ENCODE assay signal across 12 cellular contexts in genomic region chr16:87791295-87792204, GRCh38. TPM values are rescaled to one million over a fixed set of nuclear protein-coding genes. Genes with fewer than 3 reads are reported as not detected.
DNase-seq lines count a peak whose midpoint lies in the region; ATAC-seq and TF ChIP-seq lines count a peak whose summit lies in the region.
"Had no signal": no experiment of that assay in that cellular context is flagged by ENCODE, and none has a peak within 500 bp of the region (broad histone marks: within the 10 kb centered on the region; RNA-seq: fewer than 3 reads in every experiment).

No MANE protein-coding gene starts in this region.

- CTCF ChIA-PET in OCI-LY7 (lab: Charles Lee; ENCODE audit: unreplicated experiment), result no interaction called here

- POLR2A ChIA-PET in OCI-LY7 (lab: Charles Lee), result interaction anchor here (0.7 to 3.8 kb wide), 3 partner anchors 11 to 59 kb away, joined by 3 to 16 read pairs (median 4); no protein-coding TSS in a partner anchor

- H3K36me3 Mint-ChIP-seq in neural progenitor cell (no peaks in the 10 kb centered on the region), immature natural killer cell (no peaks in the 10 kb centered on the region)
- H3K36me3 Mint-ChIP-seq: activated naive CD8-positive, alpha-beta T cell had no signal

- H3K9me3 ChIP-seq in right cardiac atrium (ENCODE audit: control insufficient read depth, low read length), result no peaks in the 10 kb centered on the region
- H3K9me3 ChIP-seq in heart left ventricle, result no peaks in the 10 kb centered on the region
- no peaks in the 10 kb centered on the region for H3K9me3 ChIP-seq in esophagus (ENCODE audit: control insufficient read depth in 2 of 2, insufficient read depth in 1 of 2, low read depth in 1 of 2, low read length in 1 of 2)
- H3K9me3 ChIP-seq in neural progenitor cell (ENCODE audit: low read depth), result no peaks in the 10 kb centered on the region
- H3K9me3 ChIP-seq in vagina, result no peaks in the 10 kb centered on the region
- no peaks in the 10 kb centered on the region for H3K9me3 ChIP-seq in OCI-LY7 (ENCODE audit: low read length)

- H3K9me2 ChIP-seq in OCI-LY7 (ENCODE audit: insufficient read depth, low read length), result no peaks in the 10 kb centered on the region

- DNase-seq in right cardiac atrium (no peak), heart left ventricle (no peak), neural progenitor cell (ENCODE audit: low spot score) (peak; percentile 24), vagina (ENCODE audit: extremely low spot score in 2 of 2) (no peak), immature natural killer cell (no peak), OCI-LY7 (ENCODE audit: low spot score) (no peak)
- DNase-seq: KBM-7; NCI-H146; stimulated activated CD4-positive, alpha-beta T cell treated with anti-CD3 and anti-CD28 coated beads, Interleukin-12 subunit alpha, Interleukin-12 subunit beta, amount 100 ng/mL, for 4 hours had no signal

- H3K4me1 ChIP-seq in right cardiac atrium (ENCODE audit: control insufficient read depth, insufficient read depth, low read length) (no peaks in the 10 kb centered on the region), heart left ventricle (peaks cover 0 to 9% (median 0%) of the 10 kb centered on the region in 12 donors), esophagus (ENCODE audit: control insufficient read depth in 2 of 2, insufficient read depth in 2 of 2, low read length in 1 of 2) (peaks cover 4% of the 10 kb centered on the region in 2 donors), neural progenitor cell (no peaks in the 10 kb centered on the region), vagina (peaks cover 5% of the 10 kb centered on the region), OCI-LY7 (ENCODE audit: insufficient read depth, low read length, poor library complexity, severe bottlenecking) (no peaks in the 10 kb centered on the region)

- H3K27me3 ChIP-seq in right cardiac atrium (ENCODE audit: control insufficient read depth, insufficient read depth) (no peaks in the 10 kb centered on the region), heart left ventricle (no peaks in the 10 kb centered on the region), esophagus (ENCODE audit: control insufficient read depth in 1 of 2, insufficient read depth in 2 of 2, low read length in 2 of 2) (no peaks in the 10 kb centered on the region), neural progenitor cell (no peaks in the 10 kb centered on the region), vagina (no peaks in the 10 kb centered on the region)

- TF ChIP-seq CTCF in heart left ventricle (IDR thresholded peaks at IDR 0.05), result no peak
- peak; percentile 19 for TF ChIP-seq CTCF in neural progenitor cell (IDR thresholded peaks at IDR 0.05)
- no peak for TF ChIP-seq CTCF in vagina (IDR thresholded peaks at IDR 0.05)
- TF ChIP-seq CTCF in OCI-LY7 (conservative IDR thresholded peaks at IDR 0.05; ENCODE audit: low read length), result no peak

- H3K36me3 ChIP-seq in heart left ventricle (no peaks in the 10 kb centered on the region), esophagus (ENCODE audit: control insufficient read depth in 2 of 2, insufficient read depth in 2 of 2, low read length in 1 of 2) (no peaks in the 10 kb centered on the region), neural progenitor cell (no peaks in the 10 kb centered on the region), vagina (no peaks in the 10 kb centered on the region), OCI-LY7 (ENCODE audit: insufficient read depth, low read length) (no peaks in the 10 kb centered on the region)

- H3K27ac Mint-ChIP-seq in neural progenitor cell (peak overlapping the region; percentile 17), immature natural killer cell (no peak overlapping the region)
- H3K27ac Mint-ChIP-seq: activated naive CD8-positive, alpha-beta T cell had no signal

- H3K27me3 Mint-ChIP-seq in neural progenitor cell (ENCODE audit: insufficient read depth, low read depth) (peaks cover 6% of the 10 kb centered on the region), immature natural killer cell (ENCODE audit: low read depth in 3 of 3) (peaks cover 0 to 6% (median 0%) of the 10 kb centered on the region in 3 donors)
- H3K27me3 Mint-ChIP-seq: activated naive CD8-positive, alpha-beta T cell had no signal

- TF ChIP-seq POLR2A in heart left ventricle (IDR thresholded peaks at IDR 0.05), result no peak
- TF ChIP-seq POLR2A in vagina (IDR thresholded peaks at IDR 0.05), result no peak

- H2AFZ ChIP-seq in neural progenitor cell (replicated peaks), result no peak overlapping the region
- no peak overlapping the region for H2AFZ ChIP-seq in OCI-LY7 (ENCODE audit: low read length)

- ATAC-seq in right cardiac atrium (peak; percentile 27 to 30), heart left ventricle (no peak), GM21526 (IDR thresholded peaks at IDR 0.05; ENCODE audit: low FRiP score, unreplicated experiment) (no peak)

- H3K4me3 ChIP-seq in right cardiac atrium (ENCODE audit: low read length) (no peak overlapping the region), heart left ventricle (no peak overlapping the region), esophagus (ENCODE audit: low read depth in 1 of 2, low read length in 2 of 2) (no peak overlapping the region), neural progenitor cell (no peak overlapping the region), vagina (no peak overlapping the region), OCI-LY7 (ENCODE audit: low read depth, low read length, poor library complexity, severe bottlenecking) (no peak overlapping the region)

- H3K27ac ChIP-seq in right cardiac atrium (ENCODE audit: low read length), result no peak overlapping the region
- peak overlapping the region in 4 of 12 donors; percentile 5 to 80 (median 46) for H3K27ac ChIP-seq in heart left ventricle
- peak overlapping the region; percentile 78 to 86 for H3K27ac ChIP-seq in esophagus (ENCODE audit: low read depth in 2 of 2, low read length in 1 of 2)
- no peak overlapping the region for H3K27ac ChIP-seq in neural progenitor cell
- peak overlapping the region; percentile 20 for H3K27ac ChIP-seq in vagina
- no peak overlapping the region for H3K27ac ChIP-seq in OCI-LY7 (ENCODE audit: low read depth, low read length, poor library complexity, severe bottlenecking)

- H3K4me2 ChIP-seq in neural progenitor cell (no peak overlapping the region), OCI-LY7 (ENCODE audit: low read length) (no peak overlapping the region)

- H3K79me2 ChIP-seq in neural progenitor cell (ENCODE audit: low read depth) (no peaks in the 10 kb centered on the region), OCI-LY7 (ENCODE audit: insufficient read depth, low read depth, low read length) (no peaks in the 10 kb centered on the region)

- WGBS in right cardiac atrium, result 70% methylated on average over 32 of the region's 32 CpGs
- 74 to 82% (median 79%) methylated on average over 22 to 32 of the region's 32 CpGs for WGBS in heart left ventricle, 4 donors
- 59 to 71% methylated on average over 30 to 32 of the region's 32 CpGs for WGBS in esophagus, 2 donors

- no TSS peak for BruUV-seq in OCI-LY7 (replicated peaks; lab: Mats Ljungman, UMichigan)

- H3K4me1 Mint-ChIP-seq in neural progenitor cell, result peaks cover 10% of the 10 kb centered on the region
- H3K4me1 Mint-ChIP-seq in immature natural killer cell, result no peaks in the 10 kb centered on the region

- intact Hi-C loops in right cardiac atrium (cut with DNase I), result no loop called here
- intact Hi-C loops in heart left ventricle (cut with DNase I), result no loop called here
- intact Hi-C loops in vagina (cut with DNase I), result no loop called here
- intact Hi-C loops in OCI-LY7 (cut with micrococcal nuclease; ENCODE audit: unreplicated experiment), result no loop called here

- H4K20me1 ChIP-seq in neural progenitor cell (ENCODE audit: low read depth), result no peaks in the 10 kb centered on the region
- H4K20me1 ChIP-seq in OCI-LY7 (ENCODE audit: insufficient read depth, low read length), result no peaks in the 10 kb centered on the region

- H3K4me3 Mint-ChIP-seq in neural progenitor cell, result no peak overlapping the region
- no peak overlapping the region for H3K4me3 Mint-ChIP-seq in immature natural killer cell
- H3K4me3 Mint-ChIP-seq: activated naive CD8-positive, alpha-beta T cell had no signal

- no peak overlapping the region for H3K9ac ChIP-seq in neural progenitor cell

- H3F3A ChIP-seq in neural progenitor cell (ENCODE audit: low read depth), result no peaks in the 10 kb centered on the region

- no peaks in the 10 kb centered on the region for H3K9me3 Mint-ChIP-seq in neural progenitor cell
- H3K9me3 Mint-ChIP-seq in immature natural killer cell, result no peaks in the 10 kb centered on the region

RNA-seq across cellular contexts. Expression of gene KLHDC4, which starts 25.8 kb away (rescaled TPM):
- total RNA-seq in right cardiac atrium (10 to 100 TPM; 11.4 to 16.5 (median 15.2) TPM), heart left ventricle (10 to 100 TPM in 8 of 9 donors, 1 to 10 TPM in 1; 6.8 to 19.2 (median 13.7) TPM), neural progenitor cell (ENCODE audit: low replicate concordance) (19.2 and 30.5 TPM in 2 replicates), vagina (62.9 TPM), OCI-LY7 (2022) (213 and 233 TPM in 2 replicates)
- polyA plus RNA-seq in right cardiac atrium (14.0 TPM), heart left ventricle (10 to 100 TPM; 17.8 to 20.5 TPM), esophagus (10 to 100 TPM; 20.0 to 32.4 TPM), immature natural killer cell (10 to 100 TPM; 52.0 to 70.0 (median 61.0) TPM)
- 146 and 147 TPM in 2 replicates for total RNA-seq in OCI-LY7 (2014; rRNA removed; shearing (Covaris generic))

Comparison
In these comparisons a context has a peak if more than half of its experiments do, and no peak if none do; other contexts are left out.
1. ATAC-seq: peak in right cardiac atrium (2 of 2); none in heart left ventricle (0 of 4) and GM21526 (single experiment).
2. H3K27ac ChIP-seq: peak in esophagus (2 of 2) and vagina (single experiment); none in right cardiac atrium (single experiment), neural progenitor cell (single experiment) and OCI-LY7 (single experiment).